Comparison of ENCODE assay signal across 8 cellular contexts in genomic region chr7:11343818-11344413, GRCh38.
DNase-seq lines count a peak whose midpoint lies in the region; ATAC-seq and TF ChIP-seq lines count a peak whose summit lies in the region.

No MANE protein-coding gene starts in this region.

- H3K4me1 ChIP-seq in ES-I3 (ENCODE audit: insufficient read depth, low read length) (peaks cover 12% of the 10 kb centered on the region), endocrine pancreas (ENCODE audit: control insufficient read depth, insufficient read depth, low read length) (no peaks in the 10 kb centered on the region), neural progenitor cell (peaks cover 9% of the 10 kb centered on the region)

- no peaks in the 10 kb centered on the region for H3K79me2 ChIP-seq in neural progenitor cell (ENCODE audit: low read depth)

- no peaks in the 10 kb centered on the region for H3K27me3 Mint-ChIP-seq in neural progenitor cell (ENCODE audit: insufficient read depth, low read depth)

- H3K4me3 ChIP-seq in endocrine pancreas (ENCODE audit: control insufficient read depth, insufficient read depth, low read length) = peak overlapping the region; percentile 27
- no peak overlapping the region for H3K4me3 ChIP-seq in neural progenitor cell

- H4K20me1 ChIP-seq in neural progenitor cell (ENCODE audit: low read depth) = no peaks in the 10 kb centered on the region

- H3K4me2 ChIP-seq in neural progenitor cell = peak overlapping the region; percentile 30

- no peaks in the 10 kb centered on the region for H3K9me3 Mint-ChIP-seq in neural progenitor cell

- H3K36me3 Mint-ChIP-seq in neural progenitor cell = no peaks in the 10 kb centered on the region

- DNase-seq in HT1080 (ENCODE audit: low read depth) (peak; percentile 47), OCI-M1 (lab: John Stamatoyannopoulos, UW) (peak; percentile 67), neural progenitor cell (ENCODE audit: low spot score) (peak; percentile 60), GDM1 (lab: John Stamatoyannopoulos, UW) (no peak)

- TF ChIP-seq CTCF in 22Rv1 (IDR thresholded peaks at IDR 0.05) (peak; percentile 92), neural progenitor cell (IDR thresholded peaks at IDR 0.05) (peak; percentile 91)

- peaks cover 20% of the 10 kb centered on the region for H3K4me1 Mint-ChIP-seq in neural progenitor cell

- H3K27ac ChIP-seq in 22Rv1 (no peak overlapping the region), neural progenitor cell (no peak overlapping the region)

- no peaks in the 10 kb centered on the region for H3K27me3 ChIP-seq in endocrine pancreas (ENCODE audit: control insufficient read depth, insufficient read depth, low read length)
- no peaks in the 10 kb centered on the region for H3K27me3 ChIP-seq in neural progenitor cell

- no peaks in the 10 kb centered on the region for H3K9me3 ChIP-seq in ES-I3 (ENCODE audit: control insufficient read depth, insufficient read depth, low read length)
- no peaks in the 10 kb centered on the region for H3K9me3 ChIP-seq in endocrine pancreas (ENCODE audit: control insufficient read depth, low read length)
- no peaks in the 10 kb centered on the region for H3K9me3 ChIP-seq in neural progenitor cell (ENCODE audit: low read depth)

- ATAC-seq in HG03039 (IDR thresholded peaks at IDR 0.05; ENCODE audit: unreplicated experiment) = no peak

- H3K27ac Mint-ChIP-seq in neural progenitor cell = no peak overlapping the region

- H2AFZ ChIP-seq in neural progenitor cell (replicated peaks) = peak overlapping the region; percentile 95

- H3K9ac ChIP-seq in ES-I3 (ENCODE audit: low read depth, low read length) = peak overlapping the region; percentile 8; the same call in 1 of the 2 replicates
- H3K9ac ChIP-seq in endocrine pancreas (ENCODE audit: control insufficient read depth, insufficient read depth, low read length) = no peak overlapping the region
- no peak overlapping the region for H3K9ac ChIP-seq in neural progenitor cell

- no peak overlapping the region for H3K4me3 Mint-ChIP-seq in neural progenitor cell

- no peaks in the 10 kb centered on the region for H3F3A ChIP-seq in neural progenitor cell (ENCODE audit: low read depth)

- H3K36me3 ChIP-seq in ES-I3 (ENCODE audit: insufficient read depth, low read length) (no peaks in the 10 kb centered on the region), endocrine pancreas (ENCODE audit: control insufficient read depth, insufficient read depth, low read length) (no peaks in the 10 kb centered on the region), neural progenitor cell (no peaks in the 10 kb centered on the region)
